16 cellular contexts compared by ENCODE assay signal in the genomic region with DNA sequence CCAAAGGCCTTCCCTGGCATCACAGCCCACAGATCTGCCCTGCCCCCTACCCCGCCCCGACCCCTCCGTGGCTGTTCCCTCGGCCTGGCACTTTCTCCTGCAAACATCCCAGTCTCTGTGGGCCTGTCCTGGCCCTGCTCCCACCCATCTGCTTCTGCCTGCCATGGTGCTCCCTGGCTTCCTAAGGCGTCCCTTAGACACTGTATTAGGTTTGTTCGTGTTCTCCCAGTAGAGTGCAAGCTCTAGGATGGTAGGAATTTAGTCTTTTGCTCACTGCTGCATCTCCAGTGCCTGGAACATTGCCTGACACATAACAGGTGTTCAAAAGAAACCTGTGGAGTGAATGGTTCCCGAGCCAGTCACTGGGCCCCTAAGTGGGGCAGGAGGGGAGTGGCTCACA.
DNase-seq lines count a peak whose midpoint lies in the region; ATAC-seq and TF ChIP-seq lines count a peak whose summit lies in the region.
"Had no signal": no experiment of that assay in that cellular context is flagged by ENCODE, and none has a peak within 500 bp of the region (broad histone marks: within the 10 kb centered on the region; RNA-seq: fewer than 3 reads in every experiment).

No MANE protein-coding gene starts in this region.

- no peaks in the 10 kb centered on the region for H3K9me3 Mint-ChIP-seq in nephron progenitor cell
- H3K9me3 Mint-ChIP-seq: IgD-negative memory B cell had no signal

- H3K36me3 Mint-ChIP-seq in nephron progenitor cell (ENCODE audit: low read depth): peaks cover 46% of the 10 kb centered on the region

- no peak for ATAC-seq in GM18861 (IDR thresholded peaks at IDR 0.05; ENCODE audit: unreplicated experiment)

- H3K4me1 Mint-ChIP-seq in nephron progenitor cell: peaks cover 23% of the 10 kb centered on the region

- no peak overlapping the region for H3K4ac ChIP-seq in mesendoderm (ENCODE audit: low read depth, low read length)

- no peak overlapping the region for H2BK5ac ChIP-seq in mesendoderm (ENCODE audit: low read length)

- H4K5ac ChIP-seq in mesendoderm (ENCODE audit: low read length): no peak overlapping the region

- no peak overlapping the region for H3K4me2 ChIP-seq in mesendoderm (ENCODE audit: low read length)

- no peak for TF ChIP-seq CTCF in nephron progenitor cell (IDR thresholded peaks at IDR 0.05)

- no CpG with 5 or more reads among the region's 7 CpGs for WGBS in mesendoderm (ENCODE audit: extremely low coverage, insufficient coverage, low lambda C conversion rate)

- no peak overlapping the region for H3K27ac ChIP-seq in mesendoderm (ENCODE audit: low read depth, low read length)
- H3K27ac ChIP-seq: BLaER1 treated with 17β-estradiol and CSF1 and Interleukin-3, amounts not matched to agents 10 nM and 100 nM; RWPE1 had no signal

- no peaks in the 10 kb centered on the region for H3K27me3 Mint-ChIP-seq in nephron progenitor cell (ENCODE audit: low read depth, poor library complexity)
- H3K27me3 Mint-ChIP-seq: IgD-negative memory B cell had no signal

- H2BK15ac ChIP-seq in mesendoderm (replicated peaks; ENCODE audit: low read depth): no peak overlapping the region

- no peak overlapping the region for H3K23ac ChIP-seq in mesendoderm (ENCODE audit: low read length)

- no peaks in the 10 kb centered on the region for H3K79me2 ChIP-seq in mesendoderm (ENCODE audit: control insufficient read depth, insufficient read depth, low read length)

- H2AK5ac ChIP-seq in mesendoderm (ENCODE audit: low read length): no peak overlapping the region

- H3K18ac ChIP-seq in mesendoderm (ENCODE audit: low read length): no peak overlapping the region

- H3K27ac Mint-ChIP-seq in nephron progenitor cell: peak overlapping the region; percentile 83

- H3K56ac ChIP-seq in mesendoderm (ENCODE audit: low read length): no peak overlapping the region

- no peak overlapping the region for H4K8ac ChIP-seq in mesendoderm (ENCODE audit: low read depth, low read length)

- H3K4me3 Mint-ChIP-seq in nephron progenitor cell: no peak overlapping the region
- H3K4me3 Mint-ChIP-seq: IgD-negative memory B cell had no signal

- H3K79me1 ChIP-seq in mesendoderm (ENCODE audit: low read length): no peaks in the 10 kb centered on the region

- H3K4me1 ChIP-seq in mesendoderm (ENCODE audit: control insufficient read depth, low read depth, low read length): no peaks in the 10 kb centered on the region

- H3K36me3 ChIP-seq in mesendoderm (ENCODE audit: control insufficient read depth, insufficient read depth, low read length): no peaks in the 10 kb centered on the region
- H3K36me3 ChIP-seq: BLaER1 treated with 17β-estradiol and CSF1 and Interleukin-3, amounts not matched to agents 10 nM and 100 nM had no signal

- no peak overlapping the region for H3K4me3 ChIP-seq in mesendoderm (ENCODE audit: low read length)
- H3K4me3 ChIP-seq: BLaER1 treated with 17β-estradiol and CSF1 and Interleukin-3, amounts not matched to agents 10 nM and 100 nM had no signal

- H2BK120ac ChIP-seq in mesendoderm (ENCODE audit: low read depth, low read length): no peak overlapping the region

- H3K9ac ChIP-seq in mesendoderm (ENCODE audit: low read length): no peak overlapping the region
- H3K9ac ChIP-seq: BLaER1 treated with 17β-estradiol and CSF1 and Interleukin-3, amounts not matched to agents 10 nM and 100 nM had no signal

- DNase-seq in NCI-H2171 treated with DMSO at 0.1 percent for 48 hours (lab: John Stamatoyannopoulos, UW) (peak; percentile 18), NCI-H2171 (lab: John Stamatoyannopoulos, UW) (no peak), D341Med (ENCODE audit: low spot score) (peak; percentile 18), cerebellar cortex (ENCODE audit: low spot score) (peak; percentile 56), nephron progenitor cell (no peak), mesendoderm (no peak)
- DNase-seq in activated CD4-positive, alpha-beta T cell treated with anti-CD3 and anti-CD28 coated beads for 1 hour: no peak
- DNase-seq: 8988T; H7; NCI-H2029; NCI-H524 treated with DMSO at 0.1 percent for 48 hours; NK-92 treated with Interleukin-12 subunit alpha and Interleukin-12 subunit beta, amount 100 ng/mL, for 24 hours had no signal

- no peaks in the 10 kb centered on the region for H3K27me3 ChIP-seq in mesendoderm (ENCODE audit: insufficient read depth, low read length, poor library complexity)
- H3K27me3 ChIP-seq: BLaER1 treated with 17β-estradiol and CSF1 and Interleukin-3, amounts not matched to agents 10 nM and 100 nM had no signal

Comparison
In these comparisons a context has a peak if more than half of its experiments do, and no peak if none do; other contexts are left out.
1. DNase-seq: peak in NCI-H2171 treated with DMSO at 0.1 percent for 48 hours (single experiment), D341Med (single experiment) and cerebellar cortex (single experiment); none in NCI-H2171 (single experiment), nephron progenitor cell (single experiment), mesendoderm (single experiment) and activated CD4-positive, alpha-beta T cell treated with anti-CD3 and anti-CD28 coated beads for 1 hour (single experiment).